ENCODE assay signal across 22 cellular contexts in the genomic region with DNA sequence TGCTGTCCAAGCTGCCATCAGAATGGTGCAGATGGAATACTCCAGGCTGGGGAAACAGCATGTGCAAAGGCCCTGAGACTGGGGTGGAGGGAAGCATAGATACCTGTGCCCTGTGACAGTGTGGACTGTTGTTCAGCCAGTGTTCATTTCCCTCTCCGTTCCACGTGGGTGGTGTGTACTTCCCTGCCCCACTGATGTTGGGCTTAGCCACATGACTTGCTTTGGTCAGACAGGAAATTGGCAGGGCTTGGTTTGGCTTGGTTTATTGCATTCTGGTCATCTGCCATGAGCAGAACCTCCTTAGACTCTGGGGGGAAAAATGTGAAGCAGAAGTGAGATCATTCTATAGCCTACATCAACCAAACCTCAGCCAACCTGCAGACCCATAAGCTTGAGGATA.
DNase-seq lines count a peak whose midpoint lies in the region; ATAC-seq and TF ChIP-seq lines count a peak whose summit lies in the region.
"Had no signal": no experiment of that assay in that cellular context is flagged by ENCODE, and none has a peak within 500 bp of the region (broad histone marks: within the 10 kb centered on the region; RNA-seq: fewer than 3 reads in every experiment).

No MANE protein-coding gene starts in this region.

- TF ChIP-seq CTCF in gastroesophageal sphincter (IDR thresholded peaks at IDR 0.05), result no peak
- TF ChIP-seq CTCF in psoas muscle (IDR thresholded peaks at IDR 0.05), result no peak

- TF ChIP-seq POLR2A in gastroesophageal sphincter (IDR thresholded peaks at IDR 0.05), result no peak

- 71% methylated on average over 2 of the region's 2 CpGs; no CpG with 5 or more reads in 1 of the 2 donors for WGBS in gastroesophageal sphincter (ENCODE audit: low coverage in 1 of 2), 2 donors
- 32 to 46% (median 36%) methylated on average over 2 of the region's 2 CpGs for WGBS in psoas muscle, 3 donors

- H3K27ac ChIP-seq in gastroesophageal sphincter, result no peak overlapping the region
- H3K27ac ChIP-seq in psoas muscle, result no peak overlapping the region
- H3K27ac ChIP-seq: HL-60 had no signal

- intact Hi-C loops in psoas muscle (cut with DNase I), result no loop called here

- ATAC-seq in gastroesophageal sphincter, result peak; percentile 18
- no peak for ATAC-seq in HG02571 (IDR thresholded peaks at IDR 0.05; ENCODE audit: unreplicated experiment)
- no peak for ATAC-seq in GM21447 (IDR thresholded peaks at IDR 0.05; ENCODE audit: unreplicated experiment)
- ATAC-seq in psoas muscle, result no peak
- no peak for ATAC-seq in GM19023 (IDR thresholded peaks at IDR 0.05; ENCODE audit: unreplicated experiment)
- ATAC-seq: GM23338, HCT116 had no signal

- TF ChIP-seq EP300 in gastroesophageal sphincter (IDR thresholded peaks at IDR 0.05), result no peak

- H3K9me3 ChIP-seq in gastroesophageal sphincter, result no peaks in the 10 kb centered on the region
- H3K9me3 ChIP-seq in psoas muscle, result no peaks in the 10 kb centered on the region
- H3K9me3 ChIP-seq: BE2C had no signal

- peak; percentile 55 for DNase-seq in Ammon's horn (ENCODE audit: low spot score)
- peak; percentile 4 for DNase-seq in MV-4-11 (lab: John Stamatoyannopoulos, UW)
- DNase-seq in pons (ENCODE audit: low spot score), result peak; percentile 55
- no peak for DNase-seq in psoas muscle
- DNase-seq: 8988T; BE2C; C1 segment of cervical spinal cord; CD4-positive, CD25-positive, alpha-beta regulatory T cell; CD8-positive, alpha-beta memory T cell; COR-L47; DMS 273 treated with DMSO at 0.1 percent for 48 hours; DMS53; DND-41; EL; H7 had no signal

- no peaks in the 10 kb centered on the region for H3K4me1 ChIP-seq in gastroesophageal sphincter
- no peaks in the 10 kb centered on the region for H3K4me1 ChIP-seq in psoas muscle
- H3K4me1 ChIP-seq: BE2C had no signal

- no peak overlapping the region for H3K4me3 ChIP-seq in gastroesophageal sphincter
- H3K4me3 ChIP-seq in psoas muscle, result no peak overlapping the region
- H3K4me3 ChIP-seq: GM23338 had no signal

- no peaks in the 10 kb centered on the region for H3K36me3 ChIP-seq in gastroesophageal sphincter
- no peaks in the 10 kb centered on the region for H3K36me3 ChIP-seq in psoas muscle (ENCODE audit: insufficient read depth in 1 of 2, low read depth in 1 of 2)
- H3K36me3 ChIP-seq: BE2C had no signal

- H3K27me3 ChIP-seq in gastroesophageal sphincter, result peaks cover 88% of the 10 kb centered on the region
- H3K27me3 ChIP-seq in psoas muscle (ENCODE audit: insufficient read depth in 3 of 3, low read length in 2 of 3), result peaks cover 0 to 18% (median 8%) of the 10 kb centered on the region in 3 donors
- H3K27me3 ChIP-seq: BE2C had no signal

Comparison
In these comparisons a context has a peak if more than half of its experiments do, and no peak if none do; other contexts are left out.
1. DNase-seq: peak in Ammon's horn (single experiment), MV-4-11 (single experiment) and pons (single experiment); none in psoas muscle (0 of 2).